In the genomic region with DNA sequence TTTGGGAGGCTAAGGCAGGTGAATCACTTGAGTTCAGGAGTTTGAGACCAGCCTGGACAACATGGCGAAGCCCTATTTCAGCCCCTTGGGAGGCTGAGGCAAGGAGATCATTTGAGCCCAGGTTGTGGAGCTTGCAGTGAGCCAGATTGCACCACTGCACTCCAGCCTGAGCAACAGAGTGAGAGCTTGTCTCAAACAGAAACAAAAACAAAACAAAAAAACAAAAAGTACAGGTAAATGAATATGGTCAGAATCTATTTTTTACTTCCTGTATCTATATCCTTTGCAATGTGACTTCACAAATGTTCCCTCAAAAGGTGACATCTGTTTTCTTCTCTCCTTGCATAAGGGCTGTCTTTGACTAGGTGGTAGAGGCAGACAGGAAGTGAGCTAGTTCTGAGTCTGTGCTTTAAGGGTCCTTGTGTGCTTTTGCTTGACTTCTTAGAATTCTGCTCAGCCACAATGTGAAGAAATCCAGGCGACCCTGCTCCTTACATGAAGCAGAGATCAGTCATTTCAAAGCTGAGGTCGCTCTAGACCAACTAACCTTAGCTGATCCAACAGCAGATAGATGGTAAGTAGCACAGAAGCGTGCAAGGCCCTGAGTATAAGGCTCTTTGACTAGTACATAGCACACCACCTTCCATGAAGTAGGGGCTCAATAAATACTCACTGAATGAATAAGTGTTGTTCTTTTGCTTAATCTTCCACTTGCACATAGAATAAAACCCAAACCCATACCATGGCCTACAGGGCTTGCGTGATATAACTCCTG, we compare ENCODE assay signal across 18 cellular contexts.
"Had no signal": no experiment of that assay in that cellular context is flagged by ENCODE, and none has a peak within 500 bp of the region (broad histone marks: within the 10 kb centered on the region; RNA-seq: fewer than 3 reads in every experiment).

No MANE protein-coding gene starts in this region.

- H3K36me3 Mint-ChIP-seq: brain, memory B cell, natural killer cell had no signal

- H3K4me3 ChIP-seq: gastroesophageal sphincter, left lung, prostate gland, right lobe of liver, spleen, upper lobe of right lung had no signal

- DNase-seq: activated B cell treated with CpG ODN at 0.5 μM for 24 hours; activated CD4-positive, alpha-beta T cell treated with anti-CD3 and anti-CD28 coated beads, Interleukin-2, amount 10 ng/mL, durations not matched to agents 7 days and 5 days; activated naive CD4-positive, alpha-beta T cell treated with anti-CD3 and anti-CD28 coated beads, Interleukin-2, amount 50 U/mL, for 16 hours; activated T-cell treated with anti-CD3 and anti-CD28 coated beads, Interleukin-2, amount 50 U/mL, for 1 hour; effector memory CD4-positive, alpha-beta T cell; left lung; natural killer cell; right lobe of liver; spleen; stimulated activated CD4-positive, alpha-beta T cell treated with anti-CD3 and anti-CD28 coated beads, Interleukin-2, amount 100 ng/mL, for 24 hours; upper lobe of right lung had no signal

- H3K9me3 Mint-ChIP-seq: brain, memory B cell had no signal

- H3K36me3 ChIP-seq: gastroesophageal sphincter, left lung, prostate gland, right lobe of liver, spleen, upper lobe of right lung had no signal

- H3K27ac ChIP-seq: epithelial cell of prostate, gastroesophageal sphincter, left lung, prostate gland, right lobe of liver, spleen, upper lobe of right lung had no signal

- FAIRE-seq: keratinocyte had no signal

- ATAC-seq: gastroesophageal sphincter, left lung, natural killer cell, right lobe of liver, upper lobe of right lung had no signal

- H3K4me1 ChIP-seq: gastroesophageal sphincter, left lung, prostate gland, right lobe of liver, spleen, upper lobe of right lung had no signal

- H3K9me3 ChIP-seq: gastroesophageal sphincter, left lung, prostate gland, right lobe of liver, spleen, upper lobe of right lung had no signal

- H3K27me3 ChIP-seq: gastroesophageal sphincter, left lung, right lobe of liver, spleen, upper lobe of right lung had no signal

- H3K27ac Mint-ChIP-seq: activated B cell treated with CpG ODN at 0.5 μM for 24 hours; activated CD4-positive, alpha-beta T cell treated with anti-CD3 and anti-CD28 coated beads, Interleukin-2, amount 10 ng/mL, durations not matched to agents 7 days and 5 days; brain; memory B cell; natural killer cell; stimulated activated naive CD8-positive, alpha-beta T cell treated with anti-CD3 and anti-CD28 coated beads, Interleukin-15, Interleukin-2, amounts not matched to agents 100 ng/mL and 50 ng/mL, for 24 hours had no signal
